ENCODE assay signal across 1 cellular context in genomic region chr1:91672601-91673161, GRCh38.
TF ChIP-seq lines count a peak whose summit lies in the region.

No MANE protein-coding gene starts in this region.

TF ChIP-seq in H1, 55 proteins besides CTCF, POLR2A, EP300 and RAD21:
- TF ChIP-seq PHF8 (conservative IDR thresholded peaks at IDR 0.05; ENCODE audit: low read depth, low read length), result no peak
- TF ChIP-seq TAF1 (IDR thresholded peaks at IDR 0.05; ENCODE audit: low read depth, low read length), result no peak
- no peak for TF ChIP-seq SUZ12 (IDR thresholded peaks at IDR 0.05; ENCODE audit: low read length)
- TF ChIP-seq GABPA (IDR thresholded peaks at IDR 0.05; ENCODE audit: borderline replicate concordance, insufficient read depth, low read length), result no peak
- TF ChIP-seq ASH2L (IDR thresholded peaks at IDR 0.05; ENCODE audit: low read length), result no peak
- TF ChIP-seq TBP (IDR thresholded peaks at IDR 0.05; ENCODE audit: low read depth, low read length), result no peak
- no peak for TF ChIP-seq JUND (IDR thresholded peaks at IDR 0.05; ENCODE audit: low read length)
- no peak for TF ChIP-seq SRF (IDR thresholded peaks at IDR 0.05; ENCODE audit: low read depth, low read length)
- TF ChIP-seq CBX8 (IDR thresholded peaks at IDR 0.05; ENCODE audit: borderline replicate concordance, low read depth, low read length), result no peak
- no peak for TF ChIP-seq HDAC2 (IDR thresholded peaks at IDR 0.05; ENCODE audit: borderline replicate concordance in 1 of 2, low read depth in 2 of 2, low read length in 2 of 2)
